ENCODE assay signal across 13 cellular contexts in the genomic region with DNA sequence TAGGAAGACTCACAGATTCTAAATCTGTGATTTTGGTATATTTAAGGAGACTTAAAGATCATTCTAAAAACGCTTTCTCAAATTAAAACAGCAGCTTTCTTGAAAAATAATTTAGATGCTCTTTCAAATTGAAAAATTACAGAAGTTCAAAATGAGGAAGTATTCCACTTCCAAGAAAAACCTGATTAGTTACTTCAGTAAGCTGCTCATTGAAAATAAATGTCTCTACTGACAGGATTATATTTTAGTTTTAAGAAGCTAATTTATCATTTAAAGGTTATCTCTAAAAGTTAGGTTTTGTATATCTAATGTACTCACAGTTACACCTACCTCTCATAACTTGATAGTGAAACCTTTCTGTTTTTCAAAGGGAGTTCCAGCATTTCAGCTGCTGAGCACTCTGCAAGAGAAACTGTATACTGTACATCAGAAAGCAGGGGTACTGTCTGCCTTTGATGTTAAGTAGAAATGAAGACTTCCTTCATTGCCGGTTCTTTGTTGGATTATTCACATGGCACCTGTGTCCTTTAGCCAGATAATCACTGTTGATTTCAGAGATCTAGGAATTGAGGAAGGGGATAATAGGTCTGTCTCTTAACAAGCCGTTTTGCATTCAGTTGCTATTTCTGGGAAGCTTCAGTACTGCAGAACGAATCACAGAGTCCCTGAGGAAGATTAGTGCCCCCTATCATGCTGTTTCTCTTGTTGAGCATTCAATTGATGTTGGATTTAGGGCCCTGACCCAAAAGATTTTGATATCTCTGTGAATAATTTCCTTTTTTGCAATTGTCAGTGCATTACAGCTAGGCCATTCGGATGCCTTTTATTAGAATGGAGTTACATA.
DNase-seq lines count a peak whose midpoint lies in the region; ATAC-seq and TF ChIP-seq lines count a peak whose summit lies in the region.
"Had no signal": no experiment of that assay in that cellular context is flagged by ENCODE, and none has a peak within 500 bp of the region (broad histone marks: within the 10 kb centered on the region; RNA-seq: fewer than 3 reads in every experiment).

No MANE protein-coding gene starts in this region.

- peak; percentile 2 for TF ChIP-seq CTCF in epithelial cell of proximal tubule (conservative IDR thresholded peaks at IDR 0.05; ENCODE audit: low read depth, low read length)

- no peak overlapping the region for H3K4me3 ChIP-seq in epithelial cell of proximal tubule (ENCODE audit: low read depth, low read length)
- H3K4me3 ChIP-seq: lower lobe of right lung, MG63, right lobe of liver had no signal

- ATAC-seq in GM21737 (IDR thresholded peaks at IDR 0.05; ENCODE audit: unreplicated experiment) (peak; percentile 64), HG03097 (IDR thresholded peaks at IDR 0.05; ENCODE audit: low FRiP score, unreplicated experiment) (no peak)
- ATAC-seq: lower lobe of right lung had no signal

- peak; percentile 59 for DNase-seq in CD1c-positive myeloid dendritic cell (ENCODE audit: extremely low spot score)
- DNase-seq in NCI-H82 treated with DMSO at 0.1 percent for 48 hours (lab: John Stamatoyannopoulos, UW; ENCODE audit: unreplicated experiment): peak; percentile 17
- DNase-seq in epithelial cell of proximal tubule (ENCODE audit: low read depth): no peak
- DNase-seq in mesenteric fat pad (ENCODE audit: low spot score): no peak
- no peak for DNase-seq in NCI-H1694 (lab: John Stamatoyannopoulos, UW)
- DNase-seq in NCI-H187 treated with DMSO at 0.1 percent for 48 hours (lab: John Stamatoyannopoulos, UW): no peak
- DNase-seq: activated CD4-positive, alpha-beta T cell treated with anti-CD3 and anti-CD28 coated beads, Interleukin-2, amount 10 ng/mL, durations not matched to agents 24 days and 14 days; lower lobe of right lung; MG63; right lobe of liver; Right ventricle myocardium superior had no signal

Comparison
In these comparisons a context has a peak if more than half of its experiments do, and no peak if none do; other contexts are left out.
1. DNase-seq: peak in CD1c-positive myeloid dendritic cell (single experiment) and NCI-H82 treated with DMSO at 0.1 percent for 48 hours (single experiment); none in epithelial cell of proximal tubule (single experiment), mesenteric fat pad (single experiment), NCI-H1694 (single experiment) and NCI-H187 treated with DMSO at 0.1 percent for 48 hours (single experiment).